In the genomic region with DNA sequence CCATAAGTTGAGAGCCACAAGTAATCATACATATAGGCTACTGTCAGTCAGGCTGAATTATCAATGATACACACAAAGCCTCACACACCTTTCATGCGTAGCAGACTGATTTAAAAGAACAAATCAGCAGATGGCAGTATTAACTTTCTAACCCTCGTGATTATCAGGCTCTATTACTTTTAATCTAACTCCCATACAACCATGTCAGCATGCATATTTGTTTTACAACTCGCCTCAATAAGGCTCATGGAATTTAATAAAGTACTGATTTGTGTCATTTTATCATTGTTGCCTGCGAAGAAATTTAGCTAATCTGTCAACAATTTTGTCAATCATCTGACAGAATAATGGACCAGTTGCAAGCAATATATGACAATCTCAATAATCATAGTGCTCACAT, we compare ENCODE assay signal across 8 cellular contexts.
A peak's percentile ranks its signal among the peaks of the same experiment; 100 is the strongest.
DNase-seq lines count a peak whose midpoint lies in the region; ATAC-seq, FAIRE-seq and TF ChIP-seq lines count a peak whose summit lies in the region.

No MANE protein-coding gene starts in this region.

- no peak for ATAC-seq in HG03095 (IDR thresholded peaks at IDR 0.05; ENCODE audit: unreplicated experiment)
- ATAC-seq in GM18873 (IDR thresholded peaks at IDR 0.05; ENCODE audit: low FRiP score, unreplicated experiment): no peak

- in situ Hi-C loops in T47D (cut with HindIII; ENCODE audit: low pct_unique_long_range_greater_than_20kb, low sequenced_read_pairs): no loop called here

- peak; percentile 59 to 61 for DNase-seq in NCI-H1930 (lab: John Stamatoyannopoulos, UW)
- DNase-seq in T47D (ENCODE audit: low read depth in 1 of 2, low spot score in 1 of 2): peak; percentile 2 to 44
- no peak for DNase-seq in SKM-1 treated with dmso at 0.1 percent for 144 hours (lab: John Stamatoyannopoulos, UW; ENCODE audit: unreplicated experiment)
- no peak for DNase-seq in effector CD4-positive, alpha-beta T cell

- TF ChIP-seq CTCF in neural cell (IDR thresholded peaks at IDR 0.05; ENCODE audit: poor library complexity, severe bottlenecking): peak; percentile 82

- H3K4me2 ChIP-seq in neural cell (ENCODE audit: low read length): no peak overlapping the region

- no peak overlapping the region for H3K4me3 ChIP-seq in neural cell (ENCODE audit: low read length)

- FAIRE-seq in G401.6 (lab: Jason Lieb, UNC): peak; percentile 91

- no peaks in the 10 kb centered on the region for H3K9me3 ChIP-seq in neural cell (ENCODE audit: low read length)

- peak overlapping the region; percentile 3 for H3K27ac ChIP-seq in neural cell (ENCODE audit: low read length)

- H2AFZ ChIP-seq in neural cell (ENCODE audit: low read depth, low read length): no peak overlapping the region

- peak; percentile 94 for TF ChIP-seq EP300 in neural cell (conservative IDR thresholded peaks at IDR 0.05; ENCODE audit: poor library complexity, severe bottlenecking)

- no peaks in the 10 kb centered on the region for H3K36me3 ChIP-seq in neural cell (ENCODE audit: insufficient read depth, low read length)

- no peaks in the 10 kb centered on the region for H4K20me1 ChIP-seq in neural cell (ENCODE audit: insufficient read depth)

- peak; percentile 86 for TF ChIP-seq RAD21 in neural cell (conservative IDR thresholded peaks at IDR 0.05)

- no peaks in the 10 kb centered on the region for H3F3A ChIP-seq in neural cell (ENCODE audit: insufficient read depth, low read length, poor library complexity, severe bottlenecking)

- H3K9ac ChIP-seq in neural cell (ENCODE audit: low read length): peak overlapping the region; percentile 1

- no peaks in the 10 kb centered on the region for H3K9me2 ChIP-seq in neural cell (ENCODE audit: insufficient read depth, low read length)

- no peaks in the 10 kb centered on the region for H3K27me3 ChIP-seq in neural cell (ENCODE audit: insufficient read depth, low read depth, low read length)

- no peaks in the 10 kb centered on the region for H3K79me2 ChIP-seq in neural cell (replicated peaks; ENCODE audit: insufficient read depth, low read length)

TF ChIP-seq in neural cell, 6 proteins besides CTCF, POLR2A, EP300 and RAD21:
- TF ChIP-seq SMC3 (conservative IDR thresholded peaks at IDR 0.05; ENCODE audit: poor library complexity) (peak; percentile 85), MXI1 (conservative IDR thresholded peaks at IDR 0.05; ENCODE audit: poor library complexity, severe bottlenecking) (peak; percentile 55), POLR2AphosphoS5 (IDR thresholded peaks at IDR 0.05) (peak; percentile 62), EZH2 (IDR thresholded peaks at IDR 0.05; ENCODE audit: borderline replicate concordance, insufficient read depth, low read length, poor library complexity, severe bottlenecking) (no peak), REST (IDR thresholded peaks at IDR 0.05; ENCODE audit: borderline replicate concordance) (no peak), TAF1 (IDR thresholded peaks at IDR 0.05; ENCODE audit: low read depth) (no peak)

Comparison
In these comparisons a context has a peak if more than half of its experiments do, and no peak if none do; other contexts are left out.
1. DNase-seq: peak in NCI-H1930 (2 of 2) and T47D (2 of 2); none in SKM-1 treated with dmso at 0.1 percent for 144 hours (single experiment) and effector CD4-positive, alpha-beta T cell (single experiment).